Comparison of ENCODE assay signal across 8 cellular contexts in genomic region chr14:90062852-90063539, GRCh38. TPM values are rescaled to one million over a fixed set of nuclear protein-coding genes. Genes with fewer than 3 reads are reported as not detected.
DNase-seq lines count a peak whose midpoint lies in the region; ATAC-seq and TF ChIP-seq lines count a peak whose summit lies in the region.
"Had no signal": no experiment of that assay in that cellular context is flagged by ENCODE, and none has a peak within 500 bp of the region (broad histone marks: within the 10 kb centered on the region; RNA-seq: fewer than 3 reads in every experiment).

No MANE protein-coding gene starts in this region.

- no peaks in the 10 kb centered on the region for H3F3A ChIP-seq in OCI-LY1 (ENCODE audit: insufficient read depth, low read length)

- H3K9me3 ChIP-seq in OCI-LY1 (ENCODE audit: low read length) (peaks cover 3% of the 10 kb centered on the region; the same call in 1 of the 2 replicates), esophagus muscularis mucosa (no peaks in the 10 kb centered on the region), psoas muscle (no peaks in the 10 kb centered on the region)
- H3K9me3 ChIP-seq: mucosa of descending colon had no signal

- WGBS in esophagus muscularis mucosa: 35% methylated on average over 10 of the region's 10 CpGs
- WGBS in psoas muscle, 3 donors: 30 to 34% (median 31%) methylated on average over 10 of the region's 10 CpGs

- H3K36me3 ChIP-seq in H7 (replicated peaks; ENCODE audit: control insufficient read depth, insufficient read depth, low read length): no peaks in the 10 kb centered on the region
- H3K36me3 ChIP-seq in OCI-LY1 (ENCODE audit: insufficient read depth, low read length): peaks cover 3% of the 10 kb centered on the region; the same call in 1 of the 2 replicates
- no peaks in the 10 kb centered on the region for H3K36me3 ChIP-seq in esophagus muscularis mucosa
- H3K36me3 ChIP-seq in psoas muscle (ENCODE audit: insufficient read depth in 1 of 2, low read depth in 1 of 2): no peaks in the 10 kb centered on the region

- H3K4me3 ChIP-seq in H7 (ENCODE audit: insufficient read depth, low read depth, low read length): peak overlapping the region; percentile 38; the same call in 1 of the 2 replicates
- H3K4me3 ChIP-seq in OCI-LY1 (ENCODE audit: low read depth, low read length, poor library complexity, severe bottlenecking): peak overlapping the region; percentile 69
- H3K4me3 ChIP-seq in esophagus muscularis mucosa: peak overlapping the region; percentile 50 to 59 (median 51)
- H3K4me3 ChIP-seq in psoas muscle: peak overlapping the region; percentile 62
- H3K4me3 ChIP-seq: mucosa of descending colon had no signal

- H3K4me1 ChIP-seq in OCI-LY1 (ENCODE audit: insufficient read depth, low read length, severe bottlenecking): peaks cover 10% of the 10 kb centered on the region
- H3K4me1 ChIP-seq in esophagus muscularis mucosa: peaks cover 27 to 32% (median 31%) of the 10 kb centered on the region in 4 donors
- peaks cover 10% of the 10 kb centered on the region for H3K4me1 ChIP-seq in psoas muscle

- DNase-seq in H7 (peak; percentile 33), esophagus muscularis mucosa (ENCODE audit: extremely low spot score) (peak; percentile 64), psoas muscle (no peak), KG1 (lab: John Stamatoyannopoulos, UW) (no peak), ACHN (no peak), amniotic stem cell (lab: John Stamatoyannopoulos, UW) (no peak)

- no peak overlapping the region for H3K9ac ChIP-seq in OCI-LY1 (ENCODE audit: low read length)

- ATAC-seq in psoas muscle: no peak

- peaks cover 61% of the 10 kb centered on the region for H3K27me3 ChIP-seq in H7 (ENCODE audit: control insufficient read depth, insufficient read depth, low read length)
- H3K27me3 ChIP-seq in OCI-LY1 (ENCODE audit: insufficient read depth, low read length): peaks cover 12% of the 10 kb centered on the region
- peaks cover 6 to 90% (median 33%) of the 10 kb centered on the region in 4 donors for H3K27me3 ChIP-seq in esophagus muscularis mucosa
- peaks cover 4 to 88% (median 30%) of the 10 kb centered on the region in 3 donors for H3K27me3 ChIP-seq in psoas muscle (ENCODE audit: insufficient read depth in 3 of 3, low read length in 2 of 3)

- no peak overlapping the region for H2AFZ ChIP-seq in OCI-LY1 (ENCODE audit: low read length)

- TF ChIP-seq POLR2A in esophagus muscularis mucosa (IDR thresholded peaks at IDR 0.05; ENCODE audit: low read depth): no peak

- H4K20me1 ChIP-seq in OCI-LY1 (ENCODE audit: insufficient read depth, low read length): no peaks in the 10 kb centered on the region

- TF ChIP-seq EP300 in esophagus muscularis mucosa (IDR thresholded peaks at IDR 0.05): no peak

- H3K4me2 ChIP-seq in OCI-LY1 (ENCODE audit: low read length): peak overlapping the region; percentile 73; the same call in 1 of the 2 replicates

- no peak overlapping the region for H3K27ac ChIP-seq in OCI-LY1 (ENCODE audit: low read depth, low read length, poor library complexity, severe bottlenecking)
- no peak overlapping the region for H3K27ac ChIP-seq in esophagus muscularis mucosa (replicated peaks in 1 of 4)
- no peak overlapping the region for H3K27ac ChIP-seq in psoas muscle

- in situ Hi-C loops in ACHN (cut with HindIII; ENCODE audit: low pct_ligation_motif_present, low pct_unique_long_range_greater_than_20kb, low sequenced_read_pairs): no loop called here

- intact Hi-C loops in esophagus muscularis mucosa (cut with DNase I) (no loop called here), psoas muscle (cut with DNase I) (no loop called here)

- no peaks in the 10 kb centered on the region for H3K9me2 ChIP-seq in OCI-LY1 (ENCODE audit: low read depth, low read length)

- H3K79me2 ChIP-seq in OCI-LY1 (ENCODE audit: insufficient read depth, low read length): no peaks in the 10 kb centered on the region

- TF ChIP-seq CTCF in OCI-LY1 (IDR thresholded peaks at IDR 0.05; ENCODE audit: low read length) (no peak), esophagus muscularis mucosa (IDR thresholded peaks at IDR 0.05) (no peak), psoas muscle (IDR thresholded peaks at IDR 0.05) (no peak)

RNA-seq across cellular contexts. Expression of gene KCNK13, which starts 1.2 kb away (rescaled TPM):
- 0.07 and 0.28 TPM in 2 replicates for total RNA-seq in H7 (2014; rRNA removed; shearing (Covaris generic))
- total RNA-seq in esophagus muscularis mucosa: under 1 TPM; 0.19 to 0.42 (median 0.28) TPM
- under 1 TPM in 1 of 4 donors, not detected in 3; 0.30 TPM for total RNA-seq in psoas muscle
- polyA plus RNA-seq in psoas muscle: under 1 TPM; 0.01 to 0.04 (median 0.03) TPM

Comparison
In these comparisons a context has a peak if more than half of its experiments do, and no peak if none do; other contexts are left out.
1. DNase-seq: peak in H7 (single experiment) and esophagus muscularis mucosa (single experiment); none in psoas muscle (0 of 2), KG1 (single experiment), ACHN (single experiment) and amniotic stem cell (single experiment).
2. Peak in every context shown above with its lines, with median percentiles within 50 percentile points of each other: H3K4me3 ChIP-seq.